Comparison of ENCODE assay signal across 8 cellular contexts in genomic region chr5:127518319-127518621, GRCh38.
DNase-seq lines count a peak whose midpoint lies in the region; ATAC-seq and TF ChIP-seq lines count a peak whose summit lies in the region.

No MANE protein-coding gene starts in this region.

- peak; percentile 15 for DNase-seq in DMS114 treated with DMSO at 0.1 percent for 48 hours (lab: John Stamatoyannopoulos, UW; ENCODE audit: unreplicated experiment)
- no peak for DNase-seq in NB4 (ENCODE audit: low read depth)
- peak; percentile 67 for DNase-seq in choroid plexus epithelial cell (ENCODE audit: low read depth)
- DNase-seq in middle frontal gyrus (ENCODE audit: extremely low spot score, low spot score) = no peak
- no peak for DNase-seq in effector CD4-positive, alpha-beta T cell

- no peaks in the 10 kb centered on the region for H3K27me3 ChIP-seq in muscle layer of duodenum (ENCODE audit: low read depth, low read length)

- TF ChIP-seq CTCF in NB4 (IDR thresholded peaks at IDR 0.05; ENCODE audit: low read depth, low read length) (no peak), choroid plexus epithelial cell (conservative IDR thresholded peaks at IDR 0.05; ENCODE audit: low read depth, low read length) (no peak)

- ATAC-seq in GM21447 (IDR thresholded peaks at IDR 0.05; ENCODE audit: unreplicated experiment) = peak; percentile 35
- no peak for ATAC-seq in GM21423 (IDR thresholded peaks at IDR 0.05; ENCODE audit: unreplicated experiment)

- peaks cover 0 to 4% of the 10 kb centered on the region in 2 donors for H3K9me3 ChIP-seq in muscle layer of duodenum (ENCODE audit: control insufficient read depth in 1 of 2, low read length in 2 of 2)

- no peak for TF ChIP-seq POLR2A in NB4 (IDR thresholded peaks at IDR 0.05; ENCODE audit: extremely low read depth, insufficient read length)

- H3K27ac ChIP-seq in muscle layer of duodenum (ENCODE audit: low read length) = peak overlapping the region; percentile 57

- H3K4me1 ChIP-seq in muscle layer of duodenum (ENCODE audit: control insufficient read depth in 1 of 2, insufficient read depth in 2 of 2, low read length in 2 of 2) = peaks cover 4 to 16% of the 10 kb centered on the region in 2 donors

- H3K36me3 ChIP-seq in muscle layer of duodenum (ENCODE audit: control insufficient read depth in 1 of 2, insufficient read depth in 2 of 2, low read length in 2 of 2) = peaks cover 1 to 13% of the 10 kb centered on the region in 2 donors

- H3K4me3 ChIP-seq in NB4 (ENCODE audit: low read depth, low read length) (peak overlapping the region; percentile 94), choroid plexus epithelial cell (ENCODE audit: low read depth, low read length) (peak overlapping the region; percentile 100), muscle layer of duodenum (ENCODE audit: low read depth in 1 of 2, low read length in 2 of 2) (peak overlapping the region; percentile 88 to 99)

Comparison
In these comparisons a context has a peak if more than half of its experiments do, and no peak if none do; other contexts are left out.
1. DNase-seq: peak in DMS114 treated with DMSO at 0.1 percent for 48 hours (single experiment) and choroid plexus epithelial cell (single experiment); none in NB4 (single experiment), middle frontal gyrus (single experiment) and effector CD4-positive, alpha-beta T cell (single experiment).
2. Peak in every context shown above with its lines, with median percentiles within 50 percentile points of each other: H3K4me3 ChIP-seq.